In genomic region chr14:53054457-53054856, GRCh38 we compare ENCODE assay signal across 16 cellular contexts.
A peak's percentile ranks its signal among the peaks of the same experiment; 100 is the strongest.
DNase-seq lines count a peak whose midpoint lies in the region; ATAC-seq and TF ChIP-seq lines count a peak whose summit lies in the region.
"Had no signal": no experiment of that assay in that cellular context is flagged by ENCODE, and none has a peak within 500 bp of the region (broad histone marks: within the 10 kb centered on the region; RNA-seq: fewer than 3 reads in every experiment).

No MANE protein-coding gene starts in this region.

- no peaks in the 10 kb centered on the region for H3K9me3 Mint-ChIP-seq in mesothelial cell of epicardium
- H3K9me3 Mint-ChIP-seq: brain; CD4-positive, alpha-beta memory T cell; naive thymus-derived CD4-positive, alpha-beta T cell; stimulated activated naive B cell treated with anti-CD40 and anti-IgM and Interleukin-4, amounts not matched to agents 10 μg/mL and 1 μg/mL and 100 μg/mL, for 72 hours had no signal

- H3K4me3 Mint-ChIP-seq in mesothelial cell of epicardium = no peak overlapping the region
- H3K4me3 Mint-ChIP-seq: brain; CD4-positive, alpha-beta memory T cell; naive thymus-derived CD4-positive, alpha-beta T cell; stimulated activated naive B cell treated with anti-CD40 and anti-IgM and Interleukin-4, amounts not matched to agents 10 μg/mL and 1 μg/mL and 100 μg/mL, for 72 hours; T-helper 17 cell had no signal

- H3K27me3 ChIP-seq in heart left ventricle (no peaks in the 10 kb centered on the region), brain microvascular endothelial cell (replicated peaks) (no peaks in the 10 kb centered on the region)
- H3K27me3 ChIP-seq: upper lobe of left lung had no signal

- ATAC-seq in heart left ventricle (peak; percentile 50 to 73 (median 54)), GM21390 (IDR thresholded peaks at IDR 0.05; ENCODE audit: unreplicated experiment) (no peak), GM19467 (IDR thresholded peaks at IDR 0.05; ENCODE audit: unreplicated experiment) (no peak)

- TF ChIP-seq POLR2A in heart left ventricle (IDR thresholded peaks at IDR 0.05) = no peak

- H3K36me3 ChIP-seq in heart left ventricle (peaks cover 0 to 10% (median 4%) of the 10 kb centered on the region in 9 donors), brain microvascular endothelial cell (replicated peaks) (no peaks in the 10 kb centered on the region)
- H3K36me3 ChIP-seq: upper lobe of left lung had no signal

- H3K9me3 ChIP-seq in heart left ventricle = no peaks in the 10 kb centered on the region
- H3K9me3 ChIP-seq: lower lobe of right lung, upper lobe of left lung had no signal

- peaks cover 15% of the 10 kb centered on the region for H3K4me1 Mint-ChIP-seq in mesothelial cell of epicardium
- H3K4me1 Mint-ChIP-seq: brain had no signal

- 53 to 71% (median 63%) methylated on average over 2 of the region's 2 CpGs for WGBS in heart left ventricle, 4 donors

- TF ChIP-seq CTCF in heart left ventricle (IDR thresholded peaks at IDR 0.05) = no peak
- TF ChIP-seq CTCF in brain microvascular endothelial cell (IDR thresholded peaks at IDR 0.05; ENCODE audit: low read depth, low read length, missing control alignments) = no peak
- no peak for TF ChIP-seq CTCF in mesothelial cell of epicardium (IDR thresholded peaks at IDR 0.05; ENCODE audit: unreplicated experiment)

- intact Hi-C loops in heart left ventricle (cut with DNase I) (loop anchor here in 8 of 10 donors (2.0 to 10.0 kb wide), 7 partner anchors 90 to 250 kb away; no protein-coding TSS in a partner anchor), cardiac septum (cut with DNase I) (no loop called here)

- peaks cover 0 to 7% (median 0%) of the 10 kb centered on the region in 12 donors for H3K4me1 ChIP-seq in heart left ventricle
- H3K4me1 ChIP-seq: lower lobe of right lung had no signal

- in situ Hi-C loops in brain microvascular endothelial cell (cut with HindIII; ENCODE audit: low pct_ligation_motif_present, low sequenced_read_pairs) = no loop called here

- no peak for DNase-seq in heart left ventricle
- DNase-seq in cardiac septum (ENCODE audit: low spot score) = no peak
- DNase-seq in brain microvascular endothelial cell = peak; percentile 22
- peak; percentile 57 for DNase-seq in iris pigment epithelial cell (ENCODE audit: low read depth)
- DNase-seq in HT-29 (ENCODE audit: low spot score) = no peak
- no peak for DNase-seq in mesothelial cell of epicardium (ENCODE audit: low spot score in 2 of 2, unreplicated experiment in 2 of 2)
- DNase-seq: lower lobe of right lung; stimulated activated CD4-positive, alpha-beta T cell treated with anti-CD3 and anti-CD28 coated beads, Interleukin-12 subunit alpha, Interleukin-12 subunit beta, amount 100 ng/mL, for 4 hours; stimulated activated naive B cell treated with anti-CD40 and anti-IgM and Interleukin-4, amounts not matched to agents 10 μg/mL and 1 μg/mL and 100 μg/mL, for 72 hours; T-helper 17 cell; upper lobe of left lung had no signal

- H3K36me3 Mint-ChIP-seq in mesothelial cell of epicardium = peaks cover 2% of the 10 kb centered on the region

- no peak overlapping the region for H3K27ac Mint-ChIP-seq in mesothelial cell of epicardium
- H3K27ac Mint-ChIP-seq: stimulated activated naive B cell treated with anti-CD40 and anti-IgM and Interleukin-4, amounts not matched to agents 10 μg/mL and 1 μg/mL and 100 μg/mL, for 72 hours had no signal

- H3K27ac ChIP-seq in heart left ventricle = peak overlapping the region in 3 of 12 donors; percentile 8 to 9 (median 8)
- no peak overlapping the region for H3K27ac ChIP-seq in brain microvascular endothelial cell
- H3K27ac ChIP-seq: lower lobe of right lung had no signal

- no peaks in the 10 kb centered on the region for H3K27me3 Mint-ChIP-seq in mesothelial cell of epicardium (ENCODE audit: low read depth)
- H3K27me3 Mint-ChIP-seq: brain; CD4-positive, alpha-beta memory T cell; naive thymus-derived CD4-positive, alpha-beta T cell; stimulated activated naive B cell treated with anti-CD40 and anti-IgM and Interleukin-4, amounts not matched to agents 10 μg/mL and 1 μg/mL and 100 μg/mL, for 72 hours; T-helper 17 cell had no signal

- no peak overlapping the region for H3K4me3 ChIP-seq in heart left ventricle
- no peak overlapping the region for H3K4me3 ChIP-seq in brain microvascular endothelial cell (ENCODE audit: low read depth, low read length)
- H3K4me3 ChIP-seq: lower lobe of right lung, upper lobe of left lung had no signal

Comparison
In these comparisons a context has a peak if more than half of its experiments do, and no peak if none do; other contexts are left out.
1. ATAC-seq: peak in heart left ventricle (4 of 4); none in GM21390 (single experiment) and GM19467 (single experiment).
2. DNase-seq: peak in brain microvascular endothelial cell (single experiment) and iris pigment epithelial cell (single experiment); none in heart left ventricle (0 of 5), cardiac septum (single experiment), HT-29 (single experiment) and mesothelial cell of epicardium (0 of 2).